Comparison of ENCODE assay signal across 15 cellular contexts in the genomic region with DNA sequence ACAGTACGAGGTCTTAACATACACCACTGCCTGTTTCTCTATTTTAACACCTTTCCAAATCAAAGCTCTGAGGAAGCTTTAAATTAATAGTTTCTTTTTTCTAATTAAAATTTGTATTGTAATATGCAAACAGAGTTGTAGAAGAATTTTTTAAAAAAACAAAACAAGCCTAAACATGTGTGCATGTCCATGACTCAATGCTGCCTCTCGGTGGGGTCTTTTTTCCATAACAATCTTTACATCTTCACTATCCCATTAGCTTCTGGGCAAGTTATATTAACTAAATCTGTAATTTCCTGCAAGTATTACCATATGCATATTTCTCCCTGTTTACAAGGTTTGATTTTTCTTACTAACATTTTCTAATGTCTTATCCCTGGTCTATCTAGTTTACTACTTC.
DNase-seq lines count a peak whose midpoint lies in the region; ATAC-seq and TF ChIP-seq lines count a peak whose summit lies in the region.
"Had no signal": no experiment of that assay in that cellular context is flagged by ENCODE, and none has a peak within 500 bp of the region (broad histone marks: within the 10 kb centered on the region; RNA-seq: fewer than 3 reads in every experiment).

No MANE protein-coding gene starts in this region.

- H3K4me3 ChIP-seq in transverse colon (no peak overlapping the region), MG63 (no peak overlapping the region)
- H3K4me3 ChIP-seq: A549 had no signal

- H3K27ac Mint-ChIP-seq in osteocyte (ENCODE audit: unreplicated experiment) = no peak overlapping the region
- H3K27ac Mint-ChIP-seq in effector memory CD8-positive, alpha-beta T cell = no peak overlapping the region
- H3K27ac Mint-ChIP-seq: natural killer cell; stimulated activated naive CD8-positive, alpha-beta T cell treated with anti-CD3 and anti-CD28 coated beads, Interleukin-15, Interleukin-2, amounts not matched to agents 100 ng/mL and 50 ng/mL, for 24 hours had no signal

- H3K36me3 ChIP-seq in transverse colon = no peaks in the 10 kb centered on the region
- H3K36me3 ChIP-seq in MG63 = no peaks in the 10 kb centered on the region

- H3K9me3 Mint-ChIP-seq in osteocyte (ENCODE audit: unreplicated experiment) = no peaks in the 10 kb centered on the region
- H3K9me3 Mint-ChIP-seq in effector memory CD8-positive, alpha-beta T cell = peaks cover 4 to 6% of the 10 kb centered on the region in 2 donors
- H3K9me3 Mint-ChIP-seq: stimulated activated naive CD8-positive, alpha-beta T cell treated with anti-CD3 and anti-CD28 coated beads, Interleukin-15, Interleukin-2, amounts not matched to agents 100 ng/mL and 50 ng/mL, for 24 hours had no signal

- H3K4me1 ChIP-seq in transverse colon = no peaks in the 10 kb centered on the region
- H3K4me1 ChIP-seq: A549 had no signal

- intact Hi-C loops in transverse colon (cut with DNase I; ENCODE audit: low total_unique reads) = no loop called here

- DNase-seq in DMS79 (lab: John Stamatoyannopoulos, UW) = peak; percentile 10
- no peak for DNase-seq in DMS79 treated with DMSO at 0.1 percent for 48 hours (lab: John Stamatoyannopoulos, UW)
- peak; percentile 3 for DNase-seq in NCI-H1694 treated with DMSO at 0.1 percent for 48 hours (lab: John Stamatoyannopoulos, UW)
- peak; percentile 19 for DNase-seq in dedifferentiated amniotic fluid mesenchymal stem cell (ENCODE audit: extremely low spot score)
- DNase-seq in osteocyte (ENCODE audit: extremely low spot score, unreplicated experiment) = no peak
- no peak for DNase-seq in effector memory CD8-positive, alpha-beta T cell
- no peak for DNase-seq in transverse colon
- DNase-seq in MG63 = no peak
- DNase-seq: activated CD4-positive, alpha-beta T cell treated with anti-CD3 and anti-CD28 coated beads for 4 hours; activated naive CD4-positive, alpha-beta T cell treated with anti-CD3 and anti-CD28 coated beads, Interleukin-2, amount 50 U/mL, for 16 hours; natural killer cell; NCI-H1930; SHP77 treated with DMSO at 0.1 percent for 48 hours had no signal

- in situ Hi-C loops in transverse colon (cut with MboI; ENCODE audit: low pct_ligation_motif_present in 1 of 4, low pct_unique_long_range_greater_than_20kb in 1 of 4, low sequenced_read_pairs in 3 of 4) = loop anchor here in 3 of 4 donors (10.0 to 25.0 kb wide), 2 partner anchors 524 to 532 kb away; no protein-coding TSS in a partner anchor

- H3K9me3 ChIP-seq in transverse colon = no peaks in the 10 kb centered on the region
- no peaks in the 10 kb centered on the region for H3K9me3 ChIP-seq in MG63
- H3K9me3 ChIP-seq: A549 had no signal

- H3K27me3 Mint-ChIP-seq in osteocyte (ENCODE audit: unreplicated experiment) = peaks cover 42% of the 10 kb centered on the region
- no peaks in the 10 kb centered on the region for H3K27me3 Mint-ChIP-seq in effector memory CD8-positive, alpha-beta T cell
- H3K27me3 Mint-ChIP-seq: stimulated activated naive CD8-positive, alpha-beta T cell treated with anti-CD3 and anti-CD28 coated beads, Interleukin-15, Interleukin-2, amounts not matched to agents 100 ng/mL and 50 ng/mL, for 24 hours had no signal

- no peak overlapping the region for H3K27ac ChIP-seq in transverse colon
- H3K27ac ChIP-seq: A549 had no signal

- no peaks in the 10 kb centered on the region for H3K4me1 Mint-ChIP-seq in osteocyte (ENCODE audit: unreplicated experiment)
- H3K4me1 Mint-ChIP-seq in effector memory CD8-positive, alpha-beta T cell (ENCODE audit: low read depth in 2 of 2) = no peaks in the 10 kb centered on the region
- H3K4me1 Mint-ChIP-seq: natural killer cell had no signal

- no peak for ATAC-seq in effector memory CD8-positive, alpha-beta T cell (replicated peaks)
- ATAC-seq: A549, natural killer cell had no signal

- H3K27me3 ChIP-seq in transverse colon = no peaks in the 10 kb centered on the region
- H3K27me3 ChIP-seq in MG63 = peaks cover 5% of the 10 kb centered on the region; the same call in 1 of the 2 replicates

- TF ChIP-seq CTCF in osteocyte (IDR thresholded peaks at IDR 0.05) = peak; percentile 26
- TF ChIP-seq CTCF in transverse colon (IDR thresholded peaks at IDR 0.05) = no peak

- no peak for TF ChIP-seq POLR2A in transverse colon (IDR thresholded peaks at IDR 0.05)

- TF ChIP-seq EP300 in transverse colon (IDR thresholded peaks at IDR 0.05; ENCODE audit: low read depth) = no peak

- no peak overlapping the region for H3K4me3 Mint-ChIP-seq in osteocyte (ENCODE audit: unreplicated experiment)
- H3K4me3 Mint-ChIP-seq in effector memory CD8-positive, alpha-beta T cell = no peak overlapping the region
- H3K4me3 Mint-ChIP-seq: natural killer cell; stimulated activated naive CD8-positive, alpha-beta T cell treated with anti-CD3 and anti-CD28 coated beads, Interleukin-15, Interleukin-2, amounts not matched to agents 100 ng/mL and 50 ng/mL, for 24 hours had no signal

- no peaks in the 10 kb centered on the region for H3K36me3 Mint-ChIP-seq in osteocyte (ENCODE audit: unreplicated experiment)
- H3K36me3 Mint-ChIP-seq in effector memory CD8-positive, alpha-beta T cell (ENCODE audit: insufficient read depth) = no peaks in the 10 kb centered on the region
- H3K36me3 Mint-ChIP-seq: natural killer cell had no signal

- 81 to 93% methylated on average over 2 of the region's 2 CpGs for WGBS in transverse colon (ENCODE audit: low coverage in 1 of 2), 2 donors

Comparison
In these comparisons a context has a peak if more than half of its experiments do, and no peak if none do; other contexts are left out.
1. DNase-seq: peak in DMS79 (single experiment), NCI-H1694 treated with DMSO at 0.1 percent for 48 hours (single experiment) and dedifferentiated amniotic fluid mesenchymal stem cell (single experiment); none in DMS79 treated with DMSO at 0.1 percent for 48 hours (single experiment), osteocyte (single experiment), effector memory CD8-positive, alpha-beta T cell (0 of 3), transverse colon (single experiment) and MG63 (single experiment).